ENCODE assay signal across 39 cellular contexts in genomic region chr12:127909031-127909430, GRCh38.
"Had no signal": no experiment of that assay in that cellular context is flagged by ENCODE, and none has a peak within 500 bp of the region (broad histone marks: within the 10 kb centered on the region; RNA-seq: fewer than 3 reads in every experiment).

No MANE protein-coding gene starts in this region.

- H3K9me3 ChIP-seq: Peyer's patch, SJSA1 had no signal

- DNase-seq: activated B cell treated with CpG ODN at 0.5 μM for 24 hours; activated CD4-positive, alpha-beta memory T cell treated with anti-CD3 and anti-CD28 coated beads, Interleukin-2, amount 10 ng/mL, durations not matched to agents 7 days and 5 days; activated CD4-positive, alpha-beta T cell treated with anti-CD3 and anti-CD28 coated beads for 4 hours; activated CD4-positive, CD25-positive, alpha-beta regulatory T cell treated with anti-CD3 and anti-CD28 coated beads, Interleukin-2, amount 50 U/mL, for 72 hours; activated CD8-positive, alpha-beta memory T cell treated with anti-CD3 and anti-CD28 coated beads for 24 hours; activated CD8-positive, alpha-beta memory T cell treated with anti-CD3 and anti-CD28 coated beads, Interleukin-2, amount 10 ng/mL, durations not matched to agents 7 days and 5 days; activated CD8-positive, alpha-beta memory T cell treated with anti-CD3 and anti-CD28 coated beads, Interleukin-2, amount 50 U/mL, for 48 hours; activated effector memory CD4-positive, alpha-beta T cell treated with Interleukin-2 at 50 U/mL for 16 hours; activated naive CD4-positive, alpha-beta T cell treated with anti-CD3 and anti-CD28 coated beads, Interleukin-2, amount 10 ng/mL, durations not matched to agents 7 days and 5 days; activated naive CD8-positive, alpha-beta T cell treated with anti-CD3 and anti-CD28 coated beads, Interleukin-2, amount 50 U/mL, for 24 hours; activated T-cell treated with anti-CD3 and anti-CD28 coated beads, Interleukin-2, amount 50 U/mL, for 48 hours; amniotic stem cell; aorta; brain microvascular endothelial cell; central memory CD4-positive, alpha-beta T cell; Kasumi-1; MG63; NCI-H1048; NCI-H1105 treated with DMSO at 0.1 percent for 48 hours; NCI-H1436; NCI-H1694; NCI-H2029; NCI-H2107; NCI-H2171; NCI-H510A; NCI-H526; NCI-H748 treated with DMSO at 0.1 percent for 48 hours; NK-92 treated with Interleukin-12 subunit alpha and Interleukin-12 subunit beta, amount 100 ng/mL, for 24 hours; PC-3; Peyer's patch; RPMI8226; SHP77 treated with DMSO at 0.1 percent for 48 hours; SW 1271; T-helper 1 cell; T-helper 2 cell; T-helper 9 cell had no signal

- H3K4me1 ChIP-seq: Peyer's patch had no signal

- H3K27ac ChIP-seq: brain microvascular endothelial cell, Peyer's patch, SJSA1, VCaP had no signal

- H3K4me3 ChIP-seq: MG63, Peyer's patch, SJSA1 had no signal

- H3K36me3 ChIP-seq: brain microvascular endothelial cell, MG63, Peyer's patch, SJSA1 had no signal

- H3K27me3 ChIP-seq: brain microvascular endothelial cell, MG63, Peyer's patch, SJSA1 had no signal

- ATAC-seq: activated CD8-positive, alpha-beta memory T cell treated with anti-CD3 and anti-CD28 coated beads, Interleukin-2, amount 10 ng/mL, durations not matched to agents 7 days and 5 days; activated naive CD8-positive, alpha-beta T cell treated with anti-CD3 and anti-CD28 coated beads, Interleukin-2, amount 50 U/mL, for 24 hours; PC-3; SK-N-SH treated with all-trans-retinoic acid at 6 μM for 48 hours had no signal
